Comparison of ENCODE assay signal across 1 cellular context in genomic region chr19:41570179-41570578, GRCh38.
TF ChIP-seq lines count a peak whose summit lies in the region.

No MANE protein-coding gene starts in this region.

TF ChIP-seq in GM23338, 12 proteins besides CTCF, POLR2A, EP300 and RAD21 (continued from another document):
- TF ChIP-seq ZNF462 (CRISPR knock-in tag; IDR thresholded peaks at IDR 0.05): no peak
- no peak for TF ChIP-seq CREB1 (CRISPR knock-in tag; IDR thresholded peaks at IDR 0.05; ENCODE audit: low read depth)
- TF ChIP-seq ZNF331 (CRISPR knock-in tag; IDR thresholded peaks at IDR 0.05; ENCODE audit: low read depth): no peak
